In the genomic region with DNA sequence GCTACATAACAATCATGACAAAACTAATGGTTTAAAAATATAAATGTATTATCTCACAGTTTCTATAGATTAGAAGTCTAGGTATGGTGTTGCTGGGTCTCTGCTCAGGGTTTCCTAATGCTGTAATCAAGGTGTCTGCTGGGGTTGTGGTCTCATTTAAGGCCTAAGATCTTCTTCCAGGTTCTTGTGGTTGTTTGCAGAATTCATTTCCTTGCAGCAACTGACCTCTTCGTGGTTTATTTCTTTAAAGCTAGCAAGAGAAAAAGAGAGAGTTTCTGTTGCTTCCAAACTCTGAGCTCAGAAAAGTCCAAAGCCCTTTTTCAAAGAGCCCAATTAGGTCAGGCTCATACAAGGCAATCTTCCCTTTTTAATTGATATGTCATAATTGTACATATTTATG, we compare ENCODE assay signal across 20 cellular contexts.
A peak's percentile ranks its signal among the peaks of the same experiment; 100 is the strongest.
DNase-seq lines count a peak whose midpoint lies in the region; ATAC-seq, FAIRE-seq and TF ChIP-seq lines count a peak whose summit lies in the region.
"Had no signal": no experiment of that assay in that cellular context is flagged by ENCODE, and none has a peak within 500 bp of the region (broad histone marks: within the 10 kb centered on the region; RNA-seq: fewer than 3 reads in every experiment).

No MANE protein-coding gene starts in this region.

- no peaks in the 10 kb centered on the region for H3K79me2 ChIP-seq in DND-41 (ENCODE audit: insufficient read depth, low read length)
- no peaks in the 10 kb centered on the region for H3K79me2 ChIP-seq in astrocyte (ENCODE audit: insufficient read depth, low read length)
- H3K79me2 ChIP-seq in neural cell (replicated peaks; ENCODE audit: insufficient read depth, low read length): no peaks in the 10 kb centered on the region

- FAIRE-seq in astrocyte (lab: Jason Lieb, UNC): no peak
- FAIRE-seq: GM12878 had no signal

- H3K36me3 ChIP-seq in DND-41 (ENCODE audit: insufficient read depth, low read length): no peaks in the 10 kb centered on the region
- no peaks in the 10 kb centered on the region for H3K36me3 ChIP-seq in astrocyte (ENCODE audit: insufficient read depth, low read length)
- no peaks in the 10 kb centered on the region for H3K36me3 ChIP-seq in neural cell (ENCODE audit: insufficient read depth, low read length)
- H3K36me3 ChIP-seq: HAP-1 had no signal

- peak overlapping the region; percentile 99 for H3K27ac Mint-ChIP-seq in astrocyte (ENCODE audit: unreplicated experiment)
- no peak overlapping the region for H3K27ac Mint-ChIP-seq in activated T-cell treated with anti-CD3 and anti-CD28 coated beads, Interleukin-2, amount 50 U/mL, for 72 hours
- H3K27ac Mint-ChIP-seq: CD14-positive monocyte had no signal

- no peaks in the 10 kb centered on the region for H3F3A ChIP-seq in neural cell (ENCODE audit: insufficient read depth, low read length, poor library complexity, severe bottlenecking)

- no peaks in the 10 kb centered on the region for H3K27me3 ChIP-seq in DND-41 (ENCODE audit: insufficient read depth, low read length, poor library complexity)
- no peaks in the 10 kb centered on the region for H3K27me3 ChIP-seq in astrocyte (ENCODE audit: insufficient read depth, low read length)
- no peaks in the 10 kb centered on the region for H3K27me3 ChIP-seq in neural cell (ENCODE audit: insufficient read depth, low read depth, low read length)

- peaks cover 26% of the 10 kb centered on the region for H3K4me1 Mint-ChIP-seq in astrocyte (ENCODE audit: low read depth, unreplicated experiment)
- no peaks in the 10 kb centered on the region for H3K4me1 Mint-ChIP-seq in activated T-cell treated with anti-CD3 and anti-CD28 coated beads, Interleukin-2, amount 50 U/mL, for 72 hours (ENCODE audit: low read depth)
- H3K4me1 Mint-ChIP-seq: CD14-positive monocyte had no signal

- H4K20me1 ChIP-seq in DND-41 (ENCODE audit: insufficient read depth, low read length) (no peaks in the 10 kb centered on the region), astrocyte (ENCODE audit: insufficient read depth, low read length) (no peaks in the 10 kb centered on the region), neural cell (ENCODE audit: insufficient read depth) (no peaks in the 10 kb centered on the region)

- H3K9me2 ChIP-seq in neural cell (ENCODE audit: insufficient read depth, low read length): no peaks in the 10 kb centered on the region

- H3K4me1 ChIP-seq in DND-41 (ENCODE audit: insufficient read depth, low read length) (no peaks in the 10 kb centered on the region), astrocyte (ENCODE audit: insufficient read depth, low read length) (peaks cover 14% of the 10 kb centered on the region)
- H3K4me1 ChIP-seq: HAP-1 had no signal

- no peaks in the 10 kb centered on the region for H3K36me3 Mint-ChIP-seq in astrocyte (ENCODE audit: low read depth, unreplicated experiment)
- no peaks in the 10 kb centered on the region for H3K36me3 Mint-ChIP-seq in activated T-cell treated with anti-CD3 and anti-CD28 coated beads, Interleukin-2, amount 50 U/mL, for 72 hours (ENCODE audit: insufficient read depth in 2 of 2)
- H3K36me3 Mint-ChIP-seq: CD14-positive monocyte had no signal

- no peak for TF ChIP-seq EP300 in neural cell (conservative IDR thresholded peaks at IDR 0.05; ENCODE audit: poor library complexity, severe bottlenecking)

- TF ChIP-seq CTCF in DND-41 (IDR thresholded peaks at IDR 0.05; ENCODE audit: borderline replicate concordance, extremely low read depth, low read length, poor library complexity, severe bottlenecking) (no peak), astrocyte (IDR thresholded peaks at IDR 0.05; ENCODE audit: insufficient read depth, low read depth, low read length) (no peak), neural cell (IDR thresholded peaks at IDR 0.05; ENCODE audit: poor library complexity, severe bottlenecking) (no peak)

- TF ChIP-seq RAD21 in neural cell (conservative IDR thresholded peaks at IDR 0.05): no peak

- ATAC-seq in DND-41 (ENCODE audit: insufficient read depth, low read depth): peak; percentile 47; the same call in 1 of the 3 replicates
- ATAC-seq in activated T-cell treated with anti-CD3 and anti-CD28 coated beads, Interleukin-2, amount 50 U/mL, for 72 hours (replicated peaks in 1 of 2): no peak
- ATAC-seq: GM12878, Panc1 had no signal

- no peak overlapping the region for H3K4me3 Mint-ChIP-seq in astrocyte (ENCODE audit: unreplicated experiment)
- no peak overlapping the region for H3K4me3 Mint-ChIP-seq in activated T-cell treated with anti-CD3 and anti-CD28 coated beads, Interleukin-2, amount 50 U/mL, for 72 hours
- H3K4me3 Mint-ChIP-seq: CD14-positive monocyte had no signal

- H2AFZ ChIP-seq in DND-41 (ENCODE audit: low read depth, low read length): no peak overlapping the region
- H2AFZ ChIP-seq in astrocyte (ENCODE audit: low read depth, low read length): peak overlapping the region; percentile 15
- no peak overlapping the region for H2AFZ ChIP-seq in neural cell (ENCODE audit: low read depth, low read length)

- H3K27me3 Mint-ChIP-seq in astrocyte (ENCODE audit: low read depth, unreplicated experiment): no peaks in the 10 kb centered on the region
- no peaks in the 10 kb centered on the region for H3K27me3 Mint-ChIP-seq in activated T-cell treated with anti-CD3 and anti-CD28 coated beads, Interleukin-2, amount 50 U/mL, for 72 hours (ENCODE audit: low read depth)

- DNase-seq in DND-41 (peak; percentile 5), NCI-H226 (peak; percentile 22), astrocyte (ENCODE audit: low read depth) (peak; percentile 61), NOMO-1 treated with dmso at 0.1 percent for 144 hours (lab: John Stamatoyannopoulos, UW; ENCODE audit: unreplicated experiment) (no peak), NCI-H345 (lab: John Stamatoyannopoulos, UW) (no peak), NCI-H1092 treated with DMSO at 0.1 percent for 48 hours (lab: John Stamatoyannopoulos, UW) (no peak)
- DNase-seq in activated T-cell treated with anti-CD3 and anti-CD28 coated beads, Interleukin-2, amount 50 U/mL, for 72 hours: no peak
- DNase-seq: COR-L47, DMS153, Kasumi-1, NCI-H1694, NCI-H2107, NCI-H446 treated with DMSO at 0.1 percent for 48 hours, NCI-H748 treated with DMSO at 0.1 percent for 48 hours, SHP77 had no signal

- H3K9me3 ChIP-seq in DND-41 (ENCODE audit: insufficient read depth, low read length, severe bottlenecking) (no peaks in the 10 kb centered on the region), astrocyte (ENCODE audit: insufficient read depth, low read depth, low read length) (no peaks in the 10 kb centered on the region), neural cell (ENCODE audit: low read length) (no peaks in the 10 kb centered on the region)
- H3K9me3 ChIP-seq: HAP-1 had no signal

- H3K4me3 ChIP-seq in DND-41 (ENCODE audit: low read depth in 1 of 2, low read length in 2 of 2) (no peak overlapping the region), astrocyte (ENCODE audit: insufficient read depth, low read depth, low read length) (no peak overlapping the region), neural cell (ENCODE audit: low read length) (no peak overlapping the region)
- H3K4me3 ChIP-seq: GM12878, HAP-1 had no signal

- peaks cover 3% of the 10 kb centered on the region for H3K9me3 Mint-ChIP-seq in astrocyte (ENCODE audit: unreplicated experiment)
- peaks cover 4 to 6% of the 10 kb centered on the region in 2 donors for H3K9me3 Mint-ChIP-seq in activated T-cell treated with anti-CD3 and anti-CD28 coated beads, Interleukin-2, amount 50 U/mL, for 72 hours

- H3K27ac ChIP-seq in DND-41 (ENCODE audit: low read length) (no peak overlapping the region), astrocyte (ENCODE audit: low read depth, low read length) (peak overlapping the region; percentile 85), neural cell (ENCODE audit: low read length) (peak overlapping the region; percentile 17)

- H3K4me2 ChIP-seq in DND-41 (ENCODE audit: insufficient read depth, low read length) (no peak overlapping the region), astrocyte (ENCODE audit: low read length) (peak overlapping the region; percentile 5), neural cell (ENCODE audit: low read length) (no peak overlapping the region)

- H3K9ac ChIP-seq in DND-41 (ENCODE audit: low read depth, low read length): no peak overlapping the region
- peak overlapping the region; percentile 55 for H3K9ac ChIP-seq in astrocyte (ENCODE audit: low read length)
- H3K9ac ChIP-seq in neural cell (ENCODE audit: low read length): no peak overlapping the region

TF ChIP-seq in neural cell, 6 proteins besides CTCF, POLR2A, EP300 and RAD21:
- TF ChIP-seq POLR2AphosphoS5 (IDR thresholded peaks at IDR 0.05): no peak
- no peak for TF ChIP-seq EZH2 (IDR thresholded peaks at IDR 0.05; ENCODE audit: borderline replicate concordance, insufficient read depth, low read length, poor library complexity, severe bottlenecking)
- no peak for TF ChIP-seq SMC3 (conservative IDR thresholded peaks at IDR 0.05; ENCODE audit: poor library complexity)
- TF ChIP-seq, protein P1, sequence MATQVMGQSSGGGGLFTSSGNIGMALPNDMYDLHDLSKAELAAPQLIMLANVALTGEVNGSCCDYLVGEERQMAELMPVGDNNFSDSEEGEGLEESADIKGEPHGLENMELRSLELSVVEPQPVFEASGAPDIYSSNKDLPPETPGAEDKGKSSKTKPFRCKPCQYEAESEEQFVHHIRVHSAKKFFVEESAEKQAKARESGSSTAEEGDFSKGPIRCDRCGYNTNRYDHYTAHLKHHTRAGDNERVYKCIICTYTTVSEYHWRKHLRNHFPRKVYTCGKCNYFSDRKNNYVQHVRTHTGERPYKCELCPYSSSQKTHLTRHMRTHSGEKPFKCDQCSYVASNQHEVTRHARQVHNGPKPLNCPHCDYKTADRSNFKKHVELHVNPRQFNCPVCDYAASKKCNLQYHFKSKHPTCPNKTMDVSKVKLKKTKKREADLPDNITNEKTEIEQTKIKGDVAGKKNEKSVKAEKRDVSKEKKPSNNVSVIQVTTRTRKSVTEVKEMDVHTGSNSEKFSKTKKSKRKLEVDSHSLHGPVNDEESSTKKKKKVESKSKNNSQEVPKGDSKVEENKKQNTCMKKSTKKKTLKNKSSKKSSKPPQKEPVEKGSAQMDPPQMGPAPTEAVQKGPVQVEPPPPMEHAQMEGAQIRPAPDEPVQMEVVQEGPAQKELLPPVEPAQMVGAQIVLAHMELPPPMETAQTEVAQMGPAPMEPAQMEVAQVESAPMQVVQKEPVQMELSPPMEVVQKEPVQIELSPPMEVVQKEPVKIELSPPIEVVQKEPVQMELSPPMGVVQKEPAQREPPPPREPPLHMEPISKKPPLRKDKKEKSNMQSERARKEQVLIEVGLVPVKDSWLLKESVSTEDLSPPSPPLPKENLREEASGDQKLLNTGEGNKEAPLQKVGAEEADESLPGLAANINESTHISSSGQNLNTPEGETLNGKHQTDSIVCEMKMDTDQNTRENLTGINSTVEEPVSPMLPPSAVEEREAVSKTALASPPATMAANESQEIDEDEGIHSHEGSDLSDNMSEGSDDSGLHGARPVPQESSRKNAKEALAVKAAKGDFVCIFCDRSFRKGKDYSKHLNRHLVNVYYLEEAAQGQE (IDR thresholded peaks at IDR 0.05; ENCODE audit: borderline replicate concordance): no peak
- TF ChIP-seq TAF1 (IDR thresholded peaks at IDR 0.05; ENCODE audit: low read depth): no peak
- TF ChIP-seq MXI1 (conservative IDR thresholded peaks at IDR 0.05; ENCODE audit: poor library complexity, severe bottlenecking): no peak
TF ChIP-seq in neural cell: peak in this region for 0.

Comparison
In these comparisons a context has a peak if more than half of its experiments do, and no peak if none do; other contexts are left out.
1. DNase-seq: peak in DND-41 (single experiment), NCI-H226 (single experiment) and astrocyte (single experiment); none in NOMO-1 treated with dmso at 0.1 percent for 144 hours (single experiment), NCI-H345 (single experiment), activated T-cell treated with anti-CD3 and anti-CD28 coated beads, Interleukin-2, amount 50 U/mL, for 72 hours (0 of 2) and NCI-H1092 treated with DMSO at 0.1 percent for 48 hours (single experiment).